Comparison of ENCODE assay signal across 1 cellular context in the genomic region with DNA sequence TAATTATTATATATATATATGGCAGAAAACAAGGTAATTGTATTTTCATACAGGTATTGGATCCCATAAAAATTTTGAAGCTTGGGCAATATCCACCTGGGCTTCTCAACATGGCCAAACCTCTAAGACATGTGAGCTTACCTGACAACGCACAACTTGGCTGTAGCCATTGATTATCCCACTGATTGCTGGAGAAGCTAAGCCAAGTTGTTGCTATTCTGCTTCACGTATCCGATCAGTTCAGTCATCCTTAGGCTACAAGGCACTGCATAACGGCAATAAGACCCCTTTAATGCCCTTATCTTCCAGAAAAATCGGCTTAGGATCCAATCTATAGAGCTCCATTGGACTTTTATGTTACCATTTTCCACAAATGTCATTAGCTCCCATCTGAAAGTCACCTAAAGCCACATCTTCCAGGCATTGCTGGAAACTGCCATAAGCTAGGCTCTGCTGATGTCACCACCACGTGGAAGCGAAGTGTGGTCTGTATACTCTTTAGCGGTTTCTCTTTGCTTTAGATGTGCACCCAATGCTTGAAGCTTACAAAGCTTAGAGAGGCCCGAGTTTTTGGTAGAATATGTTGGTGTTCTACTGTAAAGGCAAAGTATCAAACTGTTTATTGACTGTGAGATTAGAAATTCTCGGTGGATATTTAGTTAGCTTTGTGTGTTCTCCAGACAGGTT.
TF ChIP-seq lines count a peak whose summit lies in the region.

No MANE protein-coding gene starts in this region.

TF ChIP-seq in WTC11, 78 proteins besides CTCF, POLR2A, EP300 and RAD21 (continued from another document):
- TF ChIP-seq, protein P1, sequence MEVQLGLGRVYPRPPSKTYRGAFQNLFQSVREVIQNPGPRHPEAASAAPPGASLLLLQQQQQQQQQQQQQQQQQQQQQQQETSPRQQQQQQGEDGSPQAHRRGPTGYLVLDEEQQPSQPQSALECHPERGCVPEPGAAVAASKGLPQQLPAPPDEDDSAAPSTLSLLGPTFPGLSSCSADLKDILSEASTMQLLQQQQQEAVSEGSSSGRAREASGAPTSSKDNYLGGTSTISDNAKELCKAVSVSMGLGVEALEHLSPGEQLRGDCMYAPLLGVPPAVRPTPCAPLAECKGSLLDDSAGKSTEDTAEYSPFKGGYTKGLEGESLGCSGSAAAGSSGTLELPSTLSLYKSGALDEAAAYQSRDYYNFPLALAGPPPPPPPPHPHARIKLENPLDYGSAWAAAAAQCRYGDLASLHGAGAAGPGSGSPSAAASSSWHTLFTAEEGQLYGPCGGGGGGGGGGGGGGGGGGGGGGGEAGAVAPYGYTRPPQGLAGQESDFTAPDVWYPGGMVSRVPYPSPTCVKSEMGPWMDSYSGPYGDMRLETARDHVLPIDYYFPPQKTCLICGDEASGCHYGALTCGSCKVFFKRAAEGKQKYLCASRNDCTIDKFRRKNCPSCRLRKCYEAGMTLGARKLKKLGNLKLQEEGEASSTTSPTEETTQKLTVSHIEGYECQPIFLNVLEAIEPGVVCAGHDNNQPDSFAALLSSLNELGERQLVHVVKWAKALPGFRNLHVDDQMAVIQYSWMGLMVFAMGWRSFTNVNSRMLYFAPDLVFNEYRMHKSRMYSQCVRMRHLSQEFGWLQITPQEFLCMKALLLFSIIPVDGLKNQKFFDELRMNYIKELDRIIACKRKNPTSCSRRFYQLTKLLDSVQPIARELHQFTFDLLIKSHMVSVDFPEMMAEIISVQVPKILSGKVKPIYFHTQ (CRISPR knock-in tag; IDR thresholded peaks at IDR 0.05): no peak
- TF ChIP-seq FOXP1 (CRISPR knock-in tag; IDR thresholded peaks at IDR 0.05; ENCODE audit: borderline replicate concordance) (no peak), USF1 (CRISPR knock-in tag; IDR thresholded peaks at IDR 0.05) (no peak)
TF ChIP-seq in WTC11: peak in this region for 1.
